9 cellular contexts compared by ENCODE assay signal in genomic region chr14:63470877-63471565, GRCh38.
A peak's percentile ranks its signal among the peaks of the same experiment; 100 is the strongest.
DNase-seq lines count a peak whose midpoint lies in the region; ATAC-seq and TF ChIP-seq lines count a peak whose summit lies in the region.
"Had no signal": no experiment of that assay in that cellular context is flagged by ENCODE, and none has a peak within 500 bp of the region (broad histone marks: within the 10 kb centered on the region; RNA-seq: fewer than 3 reads in every experiment).

No MANE protein-coding gene starts in this region.

- H3K9me3 Mint-ChIP-seq in osteocyte (ENCODE audit: unreplicated experiment) = no peaks in the 10 kb centered on the region

- H3K27ac ChIP-seq in HUES48 (ENCODE audit: low read depth, low read length) (peak overlapping the region; percentile 32), body of pancreas (peak overlapping the region; percentile 44 to 82 (median 62)), left ventricle myocardium inferior (replicated peaks) (no peak overlapping the region)
- H3K27ac ChIP-seq: VCaP had no signal

- H3K27ac Mint-ChIP-seq in osteocyte (ENCODE audit: unreplicated experiment) = peak overlapping the region; percentile 73

- ATAC-seq in GM18498 (IDR thresholded peaks at IDR 0.05; ENCODE audit: unreplicated experiment) (peak; percentile 88), GM21737 (IDR thresholded peaks at IDR 0.05; ENCODE audit: unreplicated experiment) (peak; percentile 84), body of pancreas (peak; percentile 91)

- in situ Hi-C loops in G401 (cut with HindIII; ENCODE audit: low sequenced_read_pairs) = no loop called here

- H3K9ac ChIP-seq in HUES48 (ENCODE audit: low read depth, low read length) = no peak overlapping the region

- H3K4me3 Mint-ChIP-seq in osteocyte (ENCODE audit: unreplicated experiment) = no peak overlapping the region

- H3K27me3 ChIP-seq in HUES48 (ENCODE audit: control insufficient read depth, insufficient read depth, low read length) (no peaks in the 10 kb centered on the region), body of pancreas (no peaks in the 10 kb centered on the region), left ventricle myocardium inferior (ENCODE audit: low read depth) (no peaks in the 10 kb centered on the region)

- peaks cover 50% of the 10 kb centered on the region for H3K4me1 Mint-ChIP-seq in osteocyte (ENCODE audit: unreplicated experiment)

- H3K9me3 ChIP-seq in HUES48 (ENCODE audit: control insufficient read depth, insufficient read depth, low read length) = no peaks in the 10 kb centered on the region
- no peaks in the 10 kb centered on the region for H3K9me3 ChIP-seq in body of pancreas
- H3K9me3 ChIP-seq in left ventricle myocardium inferior (replicated peaks) = no peaks in the 10 kb centered on the region

- no peaks in the 10 kb centered on the region for H3K36me3 ChIP-seq in HUES48 (ENCODE audit: control insufficient read depth, insufficient read depth, low read length)
- no peaks in the 10 kb centered on the region for H3K36me3 ChIP-seq in body of pancreas (replicated peaks in 1 of 2; ENCODE audit: insufficient read depth in 1 of 2, low read depth in 2 of 2)
- H3K36me3 ChIP-seq in left ventricle myocardium inferior = no peaks in the 10 kb centered on the region

- H3K4me3 ChIP-seq in HUES48 (ENCODE audit: low read depth, low read length) (no peak overlapping the region), body of pancreas (no peak overlapping the region), left ventricle myocardium inferior (no peak overlapping the region)

- intact Hi-C loops in body of pancreas (cut with DNase I) = no loop called here
- intact Hi-C loops in left ventricle myocardium inferior (cut with micrococcal nuclease) = no loop called here

- no peaks in the 10 kb centered on the region for H3K27me3 Mint-ChIP-seq in osteocyte (ENCODE audit: unreplicated experiment)

- no peak for TF ChIP-seq POLR2A in body of pancreas (IDR thresholded peaks at IDR 0.05)

- peaks cover 31% of the 10 kb centered on the region for H3K4me1 ChIP-seq in HUES48 (ENCODE audit: control insufficient read depth, insufficient read depth, low read length)
- peaks cover 58% of the 10 kb centered on the region for H3K4me1 ChIP-seq in body of pancreas
- H3K4me1 ChIP-seq in left ventricle myocardium inferior = peaks cover 80% of the 10 kb centered on the region

- 25 to 38% methylated on average over 3 of the region's 3 CpGs for WGBS in body of pancreas, 2 donors

- DNase-seq in body of pancreas (no peak), osteocyte (ENCODE audit: extremely low spot score, unreplicated experiment) (no peak), G401 (ENCODE audit: low spot score) (no peak), left ventricle myocardium inferior (no peak), NK-92 (lab: John Stamatoyannopoulos, UW; ENCODE audit: unreplicated experiment) (no peak)

- TF ChIP-seq CTCF in body of pancreas (IDR thresholded peaks at IDR 0.05) (no peak), osteocyte (IDR thresholded peaks at IDR 0.05) (no peak), left ventricle myocardium inferior (IDR thresholded peaks at IDR 0.05; ENCODE audit: borderline replicate concordance) (no peak)

- no peaks in the 10 kb centered on the region for H3K36me3 Mint-ChIP-seq in osteocyte (ENCODE audit: unreplicated experiment)
